8 cellular contexts compared by ENCODE assay signal in the genomic region with DNA sequence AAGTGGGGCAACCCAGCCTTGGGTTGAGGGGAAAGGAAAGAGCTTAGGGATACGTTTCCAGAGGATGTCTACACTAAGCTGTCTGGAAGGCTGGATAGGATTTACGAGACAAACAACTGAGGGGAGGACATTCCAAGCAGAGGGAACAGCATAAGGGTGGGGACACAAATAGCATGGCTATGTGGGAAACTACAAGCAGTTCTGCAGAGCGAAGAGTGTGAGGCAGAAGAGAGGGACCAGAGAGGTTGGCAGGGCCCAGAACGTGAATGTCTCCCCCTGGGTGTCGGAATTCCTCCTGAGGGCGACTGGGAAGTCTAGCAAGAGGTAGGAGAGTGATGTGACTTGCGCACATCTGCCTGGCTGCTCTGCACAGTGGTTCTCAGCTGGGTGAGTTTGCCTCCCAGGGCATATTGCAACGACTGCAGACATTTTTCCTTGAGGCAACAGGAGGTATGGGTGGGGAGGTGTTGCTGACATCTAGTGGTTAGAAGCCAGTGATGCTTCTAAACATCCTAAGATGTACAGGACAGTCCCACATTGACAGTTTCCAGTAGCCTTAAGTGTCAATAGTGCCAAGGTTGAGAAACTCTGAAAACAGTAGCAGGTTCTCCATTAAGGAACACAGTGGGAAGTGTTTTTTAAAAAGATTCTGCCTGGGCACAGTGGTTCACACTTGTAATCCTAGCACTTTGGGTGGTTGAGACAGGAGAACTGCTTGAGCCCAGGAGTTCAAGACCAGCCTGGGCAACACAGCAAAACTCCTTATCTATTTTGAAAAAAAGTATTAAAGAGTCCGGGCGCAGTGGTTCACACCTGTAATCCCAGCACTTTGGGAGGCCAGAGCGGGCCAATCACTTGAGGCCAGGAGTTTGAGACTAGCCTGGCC. TPM values are rescaled to one million over a fixed set of nuclear protein-coding genes. Genes with fewer than 3 reads are reported as not detected.
DNase-seq lines count a peak whose midpoint lies in the region; ATAC-seq, FAIRE-seq and TF ChIP-seq lines count a peak whose summit lies in the region.

No MANE protein-coding gene starts in this region.

- DNase-seq in NCI-H460 (ENCODE audit: extremely low read depth, low read depth) (peak; percentile 58), fibroblast of pulmonary artery (ENCODE audit: low read depth) (peak; percentile 67), pancreas (peak in 1 of 6 donors; percentile 35)
- peak; percentile 13 to 18 for DNase-seq in activated CD4-positive, alpha-beta T cell treated with anti-CD3 and anti-CD28 coated beads, Interleukin-2, amount 50 U/mL, for 48 hours

- H3K27ac ChIP-seq in C4-2B, result no peak overlapping the region
- H3K27ac ChIP-seq in pancreas, result no peak overlapping the region

- H3K9me3 ChIP-seq in pancreas, result no peaks in the 10 kb centered on the region

- FAIRE-seq in pancreas (lab: Jason Lieb, UNC), result no peak

- H3K4me3 ChIP-seq in fibroblast of pulmonary artery (replicated peaks; ENCODE audit: low read depth, low read length), result no peak overlapping the region
- no peak overlapping the region for H3K4me3 ChIP-seq in pancreas

- no peaks in the 10 kb centered on the region for H3K36me3 ChIP-seq in pancreas

- TF ChIP-seq CTCF in C4-2B (conservative IDR thresholded peaks at IDR 0.05) (peak; percentile 75), fibroblast of pulmonary artery (IDR thresholded peaks at IDR 0.05; ENCODE audit: low read length, missing control alignments) (peak; percentile 73), pancreas (IDR thresholded peaks at IDR 0.05) (peak; percentile 31 to 52 (median 42))

- no peaks in the 10 kb centered on the region for H3K27me3 ChIP-seq in pancreas

- WGBS in pancreas, 2 donors, result 39 to 50% methylated on average over 11 of the region's 11 CpGs

- no peaks in the 10 kb centered on the region for H3K4me1 ChIP-seq in pancreas

- TF ChIP-seq POLR2A in GM18505 (IDR thresholded peaks at IDR 0.05; ENCODE audit: borderline replicate concordance, extremely low read depth, insufficient read depth, insufficient read length), result no peak

- peak; percentile 97 for ATAC-seq in GM18505 (IDR thresholded peaks at IDR 0.05; ENCODE audit: unreplicated experiment)
- peak; percentile 85 for ATAC-seq in HG02943 (IDR thresholded peaks at IDR 0.05; ENCODE audit: low read depth, unreplicated experiment)
- peak; percentile 81 to 96 (median 92) for ATAC-seq in pancreas
- ATAC-seq in HG03457 (IDR thresholded peaks at IDR 0.05; ENCODE audit: unreplicated experiment), result no peak

- intact Hi-C loops in pancreas (cut with DNase I), result no loop called here

RNA-seq across cellular contexts. Expression of a gene that starts 9.2 kb away (rescaled TPM):
- total RNA-seq in NCI-H460 (2014; rRNA removed; shearing (Covaris generic)), result 194 and 198 TPM in 2 replicates
- 92.8 and 102 TPM in 2 replicates for polyA plus RNA-seq in NCI-H460 (2014; cell fraction: nucleus; rRNA removed)
- 10 to 100 TPM; 28.8 to 47.2 (median 39.8) TPM for total RNA-seq in pancreas
- 10 to 100 TPM; 82.3 to 87.1 TPM for polyA plus RNA-seq in pancreas

RNA-seq across cellular contexts. Expression of a gene that starts 9.3 kb away (rescaled TPM):
- 26.2 and 30.3 TPM in 2 replicates for total RNA-seq in NCI-H460 (2014; rRNA removed; shearing (Covaris generic))
- polyA plus RNA-seq in NCI-H460 (2014; cell fraction: nucleus; rRNA removed), result 22.6 and 30.6 TPM in 2 replicates
- total RNA-seq in pancreas, result 10 to 100 TPM in 2 of 6 donors, 1 to 10 TPM in 4; 8.1 to 14.5 (median 9.3) TPM
- 10 to 100 TPM in 1 of 2 donors, 1 to 10 TPM in 1; 9.9 to 14.1 TPM for polyA plus RNA-seq in pancreas

RNA-seq across cellular contexts. Expression of a gene that starts 14.9 kb away (rescaled TPM):
- not detected in 2 replicates for total RNA-seq in NCI-H460 (2014; rRNA removed; shearing (Covaris generic))
- not detected in 2 replicates for polyA plus RNA-seq in NCI-H460 (2014; cell fraction: nucleus; rRNA removed)
- total RNA-seq in pancreas, result not detected
- polyA plus RNA-seq in pancreas, result not detected

RNA-seq across cellular contexts. Expression of a gene that starts 28.0 kb away (rescaled TPM):
- 6.6 and 11.6 TPM in 2 replicates for total RNA-seq in NCI-H460 (2014; rRNA removed; shearing (Covaris generic))
- polyA plus RNA-seq in NCI-H460 (2014; cell fraction: nucleus; rRNA removed), result 9.8 TPM in 2 replicates
- total RNA-seq in pancreas, result 1 to 10 TPM; 1.9 to 3.5 (median 3.0) TPM
- 1 to 10 TPM; 6.8 to 8.6 TPM for polyA plus RNA-seq in pancreas
